28 cellular contexts compared by ENCODE assay signal in the genomic region with DNA sequence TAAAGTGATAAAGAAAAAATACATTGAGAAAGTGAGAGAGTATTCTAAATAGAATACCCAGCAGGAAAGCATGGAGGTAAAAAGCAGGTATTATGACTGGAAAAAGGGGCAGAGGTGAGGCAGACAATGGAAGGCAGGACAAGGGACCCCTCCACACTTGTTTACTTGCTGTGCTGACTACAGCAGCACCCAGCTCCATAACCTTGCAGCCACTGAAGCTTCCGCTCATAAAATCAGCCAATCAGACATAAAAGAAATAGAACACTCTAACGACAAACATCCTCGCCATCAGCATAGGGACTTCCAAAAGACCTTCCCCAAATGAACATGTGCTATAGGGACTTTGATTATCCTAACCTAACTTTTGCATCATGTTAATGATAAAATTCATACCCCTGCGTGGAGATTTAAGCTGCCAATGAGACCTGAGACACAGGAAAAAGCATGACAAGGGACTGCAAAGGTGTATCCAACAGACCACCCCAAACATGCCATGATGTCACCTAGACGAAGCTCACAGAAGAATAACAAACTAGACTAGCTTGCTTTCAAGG.
A peak's percentile ranks its signal among the peaks of the same experiment; 100 is the strongest.
DNase-seq lines count a peak whose midpoint lies in the region; FAIRE-seq and TF ChIP-seq lines count a peak whose summit lies in the region.
"Had no signal": no experiment of that assay in that cellular context is flagged by ENCODE, and none has a peak within 500 bp of the region (broad histone marks: within the 10 kb centered on the region; RNA-seq: fewer than 3 reads in every experiment).

No MANE protein-coding gene starts in this region.

- H3K36me3 ChIP-seq in KMS-11 (ENCODE audit: insufficient read depth) (no peaks in the 10 kb centered on the region), astrocyte (ENCODE audit: insufficient read depth, low read length) (no peaks in the 10 kb centered on the region), neural progenitor cell (no peaks in the 10 kb centered on the region), tibial nerve (no peaks in the 10 kb centered on the region)
- H3K36me3 ChIP-seq: esophagus squamous epithelium, HAP-1, transverse colon had no signal

- H3K4me1 ChIP-seq in KMS-11 (ENCODE audit: low read depth, poor library complexity, severe bottlenecking) (peaks cover 7% of the 10 kb centered on the region), astrocyte (ENCODE audit: insufficient read depth, low read length) (peaks cover 2% of the 10 kb centered on the region), neural progenitor cell (peaks cover 22% of the 10 kb centered on the region), tibial nerve (peaks cover 0 to 23% (median 4%) of the 10 kb centered on the region in 4 donors)

- H3K27ac ChIP-seq in KMS-11 (peak overlapping the region; percentile 96; the same call in 1 of the 2 replicates), astrocyte (ENCODE audit: low read depth, low read length) (no peak overlapping the region), neural progenitor cell (peak overlapping the region; percentile 32), tibial nerve (no peak overlapping the region)

- H3K9me3 Mint-ChIP-seq in astrocyte (ENCODE audit: unreplicated experiment): no peaks in the 10 kb centered on the region
- no peaks in the 10 kb centered on the region for H3K9me3 Mint-ChIP-seq in neural progenitor cell
- H3K9me3 Mint-ChIP-seq: activated naive CD8-positive, alpha-beta T cell treated with anti-CD3 and anti-CD28 coated beads for 36 hours; activated T-cell treated with anti-CD3 and anti-CD28 coated beads, Interleukin-2, amount 50 U/mL, for 4 hours; nephron progenitor cell had no signal

- whole genome bisulfite sequencing in tibial nerve, 2 donors: 65 to 66% methylated on average over 5 of the region's 5 CpGs

- H3K36me3 Mint-ChIP-seq in astrocyte (ENCODE audit: low read depth, unreplicated experiment) (peaks cover 5% of the 10 kb centered on the region), neural progenitor cell (no peaks in the 10 kb centered on the region)
- H3K36me3 Mint-ChIP-seq: CD14-positive monocyte; stimulated activated memory B cell treated with anti-CD40 and anti-IgM and Interleukin-4, amounts not matched to agents 10 μg/mL and 1 μg/mL and 100 μg/mL, for 72 hours had no signal

- H2AFZ ChIP-seq in KMS-11 (ENCODE audit: low read depth): no peak overlapping the region
- no peak overlapping the region for H2AFZ ChIP-seq in astrocyte (ENCODE audit: low read depth, low read length)
- no peak overlapping the region for H2AFZ ChIP-seq in neural progenitor cell (replicated peaks)

- H3K4me2 ChIP-seq in KMS-11: peak overlapping the region; percentile 78
- peak overlapping the region; percentile 90 for H3K4me2 ChIP-seq in astrocyte (ENCODE audit: low read length)
- H3K4me2 ChIP-seq in neural progenitor cell: peak overlapping the region; percentile 82

- H4K20me1 ChIP-seq in KMS-11 (ENCODE audit: insufficient read depth) (no peaks in the 10 kb centered on the region), astrocyte (ENCODE audit: insufficient read depth, low read length) (no peaks in the 10 kb centered on the region), neural progenitor cell (ENCODE audit: low read depth) (peaks cover 6% of the 10 kb centered on the region)

- H3K9me3 ChIP-seq in astrocyte (ENCODE audit: insufficient read depth, low read depth, low read length) (no peaks in the 10 kb centered on the region), neural progenitor cell (ENCODE audit: low read depth) (no peaks in the 10 kb centered on the region), tibial nerve (no peaks in the 10 kb centered on the region)
- H3K9me3 ChIP-seq: esophagus squamous epithelium, HAP-1, transverse colon had no signal

- H3K27ac Mint-ChIP-seq in astrocyte (ENCODE audit: unreplicated experiment) (no peak overlapping the region), neural progenitor cell (no peak overlapping the region)
- H3K27ac Mint-ChIP-seq: activated naive CD8-positive, alpha-beta T cell treated with anti-CD3 and anti-CD28 coated beads for 36 hours; CD14-positive monocyte; memory B cell; nephron progenitor cell; stimulated activated memory B cell treated with anti-CD40 and anti-IgM and Interleukin-4, amounts not matched to agents 10 μg/mL and 1 μg/mL and 100 μg/mL, for 72 hours had no signal

- peak; percentile 29 for DNase-seq in NCI-H748 (lab: John Stamatoyannopoulos, UW; ENCODE audit: unreplicated experiment)
- DNase-seq in NCI-H748 treated with DMSO at 0.1 percent for 48 hours (lab: John Stamatoyannopoulos, UW): no peak
- DNase-seq in astrocyte (ENCODE audit: low read depth): no peak
- no peak for DNase-seq in neural progenitor cell (ENCODE audit: low spot score)
- DNase-seq in NOMO-1 (lab: John Stamatoyannopoulos, UW; ENCODE audit: unreplicated experiment in 2 of 2): no peak
- no peak for DNase-seq in GM10266 (ENCODE audit: extremely low spot score)
- no peak for DNase-seq in tibial nerve (ENCODE audit: low spot score in 2 of 2)
- DNase-seq: activated CD4-positive, alpha-beta T cell treated with anti-CD3 and anti-CD28 coated beads, Interleukin-2, amount 50 U/mL, for 4 hours; activated naive CD8-positive, alpha-beta T cell treated with anti-CD3 and anti-CD28 coated beads for 36 hours; activated T-cell treated with anti-CD3 and anti-CD28 coated beads, Interleukin-2, amount 50 U/mL, for 4 hours; DMS153; esophagus squamous epithelium; head of caudate nucleus; NCI-H1930; nephron progenitor cell; stimulated activated CD4-positive, alpha-beta T cell treated with anti-CD3 and anti-CD28 coated beads, Interleukin-12 subunit alpha, Interleukin-12 subunit beta, amount 100 ng/mL, for 4 hours; SW 1271; transverse colon had no signal

- TF ChIP-seq POLR2A in tibial nerve (IDR thresholded peaks at IDR 0.05): no peak

- H3K27me3 Mint-ChIP-seq in astrocyte (ENCODE audit: low read depth, unreplicated experiment) (no peaks in the 10 kb centered on the region), neural progenitor cell (ENCODE audit: insufficient read depth, low read depth) (peaks cover 5% of the 10 kb centered on the region)
- H3K27me3 Mint-ChIP-seq: memory B cell; stimulated activated memory B cell treated with anti-CD40 and anti-IgM and Interleukin-4, amounts not matched to agents 10 μg/mL and 1 μg/mL and 100 μg/mL, for 72 hours had no signal

- H3K4me1 Mint-ChIP-seq in astrocyte (ENCODE audit: low read depth, unreplicated experiment) (peaks cover 3% of the 10 kb centered on the region), neural progenitor cell (peaks cover 21% of the 10 kb centered on the region)

- FAIRE-seq in astrocyte (lab: Jason Lieb, UNC): no peak
- FAIRE-seq: A204.1, bronchial epithelial cell, keratinocyte, RCC 7860, TTC549 had no signal

- TF ChIP-seq CTCF in KMS-11 (conservative IDR thresholded peaks at IDR 0.05; ENCODE audit: low read depth, low read length): no peak
- TF ChIP-seq CTCF in astrocyte (IDR thresholded peaks at IDR 0.05; ENCODE audit: insufficient read depth, low read depth, low read length): no peak
- TF ChIP-seq CTCF in neural progenitor cell (IDR thresholded peaks at IDR 0.05): no peak
- TF ChIP-seq CTCF in GM10266 (IDR thresholded peaks at IDR 0.05; ENCODE audit: control insufficient read depth, insufficient read depth, low read depth, missing control alignments): no peak
- TF ChIP-seq CTCF in tibial nerve (IDR thresholded peaks at IDR 0.05): no peak

- H3F3A ChIP-seq in neural progenitor cell (ENCODE audit: low read depth): peaks cover 51% of the 10 kb centered on the region

- no peak overlapping the region for H3K4me3 Mint-ChIP-seq in astrocyte (ENCODE audit: unreplicated experiment)
- no peak overlapping the region for H3K4me3 Mint-ChIP-seq in neural progenitor cell
- H3K4me3 Mint-ChIP-seq: activated naive CD8-positive, alpha-beta T cell treated with anti-CD3 and anti-CD28 coated beads for 36 hours; activated T-cell treated with anti-CD3 and anti-CD28 coated beads, Interleukin-2, amount 50 U/mL, for 4 hours; CD14-positive monocyte; memory B cell; nephron progenitor cell; stimulated activated memory B cell treated with anti-CD40 and anti-IgM and Interleukin-4, amounts not matched to agents 10 μg/mL and 1 μg/mL and 100 μg/mL, for 72 hours had no signal

- peak overlapping the region; percentile 96; the same call in 1 of the 2 replicates for H3K9ac ChIP-seq in KMS-11
- no peak overlapping the region for H3K9ac ChIP-seq in astrocyte (ENCODE audit: low read length)
- H3K9ac ChIP-seq in neural progenitor cell: no peak overlapping the region

- no peak for TF ChIP-seq EP300 in tibial nerve (IDR thresholded peaks at IDR 0.05)

- no peak overlapping the region for H3K4me3 ChIP-seq in KMS-11 (IDR thresholded peaks at IDR 0.05; ENCODE audit: insufficient read depth, low read depth, low read length)
- H3K4me3 ChIP-seq in astrocyte (ENCODE audit: insufficient read depth, low read depth, low read length): no peak overlapping the region
- peak overlapping the region; percentile 78 for H3K4me3 ChIP-seq in neural progenitor cell
- no peak overlapping the region for H3K4me3 ChIP-seq in tibial nerve

- H3K27me3 ChIP-seq in KMS-11 (ENCODE audit: insufficient read depth, low read depth) (no peaks in the 10 kb centered on the region), astrocyte (ENCODE audit: insufficient read depth, low read length) (no peaks in the 10 kb centered on the region), neural progenitor cell (no peaks in the 10 kb centered on the region), tibial nerve (peaks cover 0 to 40% of the 10 kb centered on the region in 2 donors)
- H3K27me3 ChIP-seq: transverse colon had no signal

- peaks cover 5% of the 10 kb centered on the region; the same call in 1 of the 2 replicates for H3K79me2 ChIP-seq in KMS-11 (ENCODE audit: insufficient read depth, low read depth)
- peaks cover 3% of the 10 kb centered on the region for H3K79me2 ChIP-seq in astrocyte (ENCODE audit: insufficient read depth, low read length)
- H3K79me2 ChIP-seq in neural progenitor cell (ENCODE audit: low read depth): peaks cover 25% of the 10 kb centered on the region

Comparison
In these comparisons a context has a peak if more than half of its experiments do, and no peak if none do; other contexts are left out.
1. H3K27ac ChIP-seq: peak in KMS-11 (single experiment) and neural progenitor cell (single experiment); none in astrocyte (single experiment) and tibial nerve (0 of 4).
2. Peak in every context shown above with its lines, with median percentiles within 50 percentile points of each other: H3K4me2 ChIP-seq.